In the genomic region with DNA sequence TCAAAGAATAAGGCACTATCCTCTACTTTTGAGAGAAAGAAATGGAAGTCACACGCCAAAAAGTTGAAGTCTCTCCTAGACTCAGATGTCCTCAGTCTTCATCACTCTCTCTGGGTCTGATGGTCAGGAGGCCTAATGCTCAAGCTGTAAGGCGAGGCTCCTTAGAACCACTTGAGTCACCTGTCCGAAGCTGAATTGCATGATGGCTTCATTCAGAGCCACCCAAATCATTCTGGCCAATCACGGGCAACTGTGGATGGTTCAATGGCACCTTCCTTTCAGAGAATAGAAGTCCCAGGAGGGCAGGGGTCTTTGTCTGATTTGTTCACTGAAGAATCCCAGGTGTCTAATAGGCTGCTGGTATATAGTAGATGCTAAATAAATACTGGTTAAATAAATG, we compare ENCODE assay signal across 14 cellular contexts.
DNase-seq lines count a peak whose midpoint lies in the region; ATAC-seq, FAIRE-seq and TF ChIP-seq lines count a peak whose summit lies in the region.
"Had no signal": no experiment of that assay in that cellular context is flagged by ENCODE, and none has a peak within 500 bp of the region (broad histone marks: within the 10 kb centered on the region; RNA-seq: fewer than 3 reads in every experiment).

No MANE protein-coding gene starts in this region.

- H3K4me1 Mint-ChIP-seq in activated T-cell treated with anti-CD3 and anti-CD28 coated beads, Interleukin-2, amount 50 U/mL, for 72 hours (ENCODE audit: low read depth) = peaks cover 42% of the 10 kb centered on the region

- intact Hi-C loops in OCI-LY7 (cut with micrococcal nuclease; ENCODE audit: unreplicated experiment) = loop anchor here (1.0 to 2.0 kb wide), 5 partner anchors 70 to 408 kb away; a partner anchor contains a TSS
- intact Hi-C loops in tibial artery (cut with DNase I; ENCODE audit: low total_unique reads) = loop anchor here (2.0 to 5.0 kb wide), 3 partner anchors 67 to 297 kb away; a partner anchor contains a TSS

- BruUV-seq in OCI-LY7 (replicated peaks; lab: Mats Ljungman, UMichigan) = no TSS peak

- H4K20me1 ChIP-seq in OCI-LY7 (ENCODE audit: insufficient read depth, low read length) = no peaks in the 10 kb centered on the region

- H2AFZ ChIP-seq in OCI-LY7 (ENCODE audit: low read length) = peak overlapping the region; percentile 65; the same call in 1 of the 2 replicates

- ATAC-seq in activated T-cell treated with anti-CD3 and anti-CD28 coated beads, Interleukin-2, amount 50 U/mL, for 72 hours (replicated peaks in 1 of 2) = no peak

- H3K36me3 ChIP-seq in OCI-LY7 (ENCODE audit: insufficient read depth, low read length) (no peaks in the 10 kb centered on the region), bronchial epithelial cell (ENCODE audit: control insufficient read depth, insufficient read depth, low read length) (no peaks in the 10 kb centered on the region), tibial artery (no peaks in the 10 kb centered on the region)
- H3K36me3 ChIP-seq: adrenal gland, HAP-1, heart right ventricle, upper lobe of left lung had no signal

- DNase-seq in activated T-cell treated with anti-CD3 and anti-CD28 coated beads, Interleukin-2, amount 50 U/mL, for 72 hours = no peak
- DNase-seq in activated T-cell treated with anti-CD3 and anti-CD28 coated beads, Interleukin-2, amount 50 U/mL, for 48 hours = no peak
- DNase-seq in OCI-LY7 (ENCODE audit: low spot score) = no peak
- DNase-seq in bronchial epithelial cell (ENCODE audit: low read depth) = no peak
- DNase-seq in tibial artery = no peak
- DNase-seq in NCI-H128 (lab: John Stamatoyannopoulos, UW; ENCODE audit: unreplicated experiment) = no peak
- no peak for DNase-seq in stimulated activated CD4-positive, alpha-beta T cell treated with anti-CD3 and anti-CD28 coated beads, Interleukin-4, amount 100 ng/mL, for 4 hours
- no peak for DNase-seq in DMS153 treated with DMSO at 0.1 percent for 48 hours (lab: John Stamatoyannopoulos, UW; ENCODE audit: unreplicated experiment)

- H3K27me3 ChIP-seq in bronchial epithelial cell (ENCODE audit: control insufficient read depth, insufficient read depth, low read length) = no peaks in the 10 kb centered on the region
- H3K27me3 ChIP-seq in tibial artery = no peaks in the 10 kb centered on the region
- H3K27me3 ChIP-seq: adrenal gland, upper lobe of left lung had no signal

- H3K4me1 ChIP-seq in OCI-LY7 (ENCODE audit: insufficient read depth, low read length, poor library complexity, severe bottlenecking) (peaks cover 12% of the 10 kb centered on the region), tibial artery (peaks cover 0 to 36% (median 15%) of the 10 kb centered on the region in 4 donors)

- H3K4me3 Mint-ChIP-seq in activated T-cell treated with anti-CD3 and anti-CD28 coated beads, Interleukin-2, amount 50 U/mL, for 72 hours = peak overlapping the region in 1 of 2 donors; percentile 80

- no peak overlapping the region for H3K27ac ChIP-seq in OCI-LY7 (ENCODE audit: low read depth, low read length, poor library complexity, severe bottlenecking)
- peak overlapping the region; percentile 62 to 67 for H3K27ac ChIP-seq in tibial artery

- H3K4me3 ChIP-seq in OCI-LY7 (ENCODE audit: low read depth, low read length, poor library complexity, severe bottlenecking) = no peak overlapping the region
- H3K4me3 ChIP-seq in bronchial epithelial cell (ENCODE audit: low read depth, low read length) = no peak overlapping the region
- H3K4me3 ChIP-seq in tibial artery = no peak overlapping the region

- peaks cover 3 to 9% of the 10 kb centered on the region in 2 donors for H3K36me3 Mint-ChIP-seq in activated T-cell treated with anti-CD3 and anti-CD28 coated beads, Interleukin-2, amount 50 U/mL, for 72 hours (ENCODE audit: insufficient read depth in 2 of 2)

- POLR2A ChIA-PET in OCI-LY7 (lab: Charles Lee) = no interaction called here

- TF ChIP-seq CTCF in OCI-LY7 (conservative IDR thresholded peaks at IDR 0.05; ENCODE audit: low read length) (no peak), bronchial epithelial cell (IDR thresholded peaks at IDR 0.05; ENCODE audit: insufficient read depth, low read length, severe bottlenecking) (no peak), tibial artery (IDR thresholded peaks at IDR 0.05) (no peak)

- H3K27ac Mint-ChIP-seq in activated T-cell treated with anti-CD3 and anti-CD28 coated beads, Interleukin-2, amount 50 U/mL, for 72 hours = peak overlapping the region; percentile 81
- H3K27ac Mint-ChIP-seq: stimulated activated naive B cell treated with anti-CD40 and anti-IgM and Interleukin-4, amounts not matched to agents 10 μg/mL and 1 μg/mL and 100 μg/mL, for 72 hours had no signal

- no peaks in the 10 kb centered on the region for H3K9me2 ChIP-seq in OCI-LY7 (ENCODE audit: insufficient read depth, low read length)

- H3K9me3 ChIP-seq in OCI-LY7 (ENCODE audit: low read length) (no peaks in the 10 kb centered on the region), tibial artery (peaks cover 0 to 2% (median 0%) of the 10 kb centered on the region in 3 donors)
- H3K9me3 ChIP-seq: HAP-1, upper lobe of left lung had no signal

- CTCF ChIA-PET in OCI-LY7 (lab: Charles Lee; ENCODE audit: unreplicated experiment) = no interaction called here

- no peak overlapping the region for H3K4me2 ChIP-seq in OCI-LY7 (ENCODE audit: low read length)

- H3K9me3 Mint-ChIP-seq in activated T-cell treated with anti-CD3 and anti-CD28 coated beads, Interleukin-2, amount 50 U/mL, for 72 hours = no peaks in the 10 kb centered on the region

- peak; percentile 13 for FAIRE-seq in bronchial epithelial cell (lab: Jason Lieb, UNC)
- FAIRE-seq: TTC549 had no signal

- H3K27me3 Mint-ChIP-seq in activated T-cell treated with anti-CD3 and anti-CD28 coated beads, Interleukin-2, amount 50 U/mL, for 72 hours (ENCODE audit: low read depth) = peaks cover 11% of the 10 kb centered on the region
- H3K27me3 Mint-ChIP-seq: stimulated activated naive B cell treated with anti-CD40 and anti-IgM and Interleukin-4, amounts not matched to agents 10 μg/mL and 1 μg/mL and 100 μg/mL, for 72 hours had no signal

- no peaks in the 10 kb centered on the region for H3K79me2 ChIP-seq in OCI-LY7 (ENCODE audit: insufficient read depth, low read depth, low read length)
